In genomic region chr17:71407972-71408371, GRCh38 we compare ENCODE assay signal across 17 cellular contexts.
"Had no signal": no experiment of that assay in that cellular context is flagged by ENCODE, and none has a peak within 500 bp of the region (broad histone marks: within the 10 kb centered on the region; RNA-seq: fewer than 3 reads in every experiment).

No MANE protein-coding gene starts in this region.

- H3K4me3 ChIP-seq: esophagus squamous epithelium, hepatocyte, lung, mucosa of descending colon, spleen, tibial artery, upper lobe of right lung had no signal

- H3K79me2 ChIP-seq: hepatocyte had no signal

- H2AFZ ChIP-seq: hepatocyte had no signal

- H3K9me3 ChIP-seq: esophagus squamous epithelium, mucosa of descending colon, tibial artery, upper lobe of right lung had no signal

- H3K27ac ChIP-seq: esophagus squamous epithelium, hepatocyte, spleen, tibial artery, upper lobe of right lung had no signal

- H3K27me3 ChIP-seq: esophagus squamous epithelium, hepatocyte, spleen, tibial artery, upper lobe of right lung had no signal

- H3K4me1 ChIP-seq: spleen, tibial artery, upper lobe of right lung had no signal

- H3K36me3 ChIP-seq: esophagus squamous epithelium, spleen, tibial artery, upper lobe of right lung had no signal

- DNase-seq: effector memory CD4-positive, alpha-beta T cell; esophagus squamous epithelium; foreskin melanocyte; head of caudate nucleus; left colon; left ventricle myocardium superior; mucosa of descending colon; naive thymus-derived CD8-positive, alpha-beta T cell; posterior cingulate gyrus; spleen; stimulated activated CD4-positive, alpha-beta T cell treated with anti-CD3 and anti-CD28 coated beads, Interleukin-15, amount 100 ng/mL, for 24 hours; stimulated activated CD4-positive, alpha-beta T cell treated with anti-CD3 and anti-CD28 coated beads, Interleukin-1b, Interleukin-23, amount 100 ng/mL, for 48 hours; stimulated activated CD4-positive, alpha-beta T cell treated with anti-CD3 and anti-CD28 coated beads, Interleukin-4, amount 100 ng/mL, for 24 hours; tibial artery; upper lobe of right lung had no signal

- H3K4me2 ChIP-seq: hepatocyte had no signal
